12 cellular contexts compared by ENCODE assay signal in genomic region chr5:38433160-38433861, GRCh38.
A peak's percentile ranks its signal among the peaks of the same experiment; 100 is the strongest.
DNase-seq lines count a peak whose midpoint lies in the region; ATAC-seq and TF ChIP-seq lines count a peak whose summit lies in the region.
"Had no signal": no experiment of that assay in that cellular context is flagged by ENCODE, and none has a peak within 500 bp of the region (broad histone marks: within the 10 kb centered on the region; RNA-seq: fewer than 3 reads in every experiment).

No MANE protein-coding gene starts in this region.

- POLR2A ChIA-PET in Panc1 (lab: Charles Lee) = no interaction called here
- POLR2A ChIA-PET in activated CD8-positive, alpha-beta T cell treated with anti-CD3 and anti-CD28 coated beads for 36 hours (lab: Charles Lee) = no interaction called here
- POLR2A ChIA-PET in activated CD4-positive, alpha-beta T cell treated with anti-CD3 and anti-CD28 coated beads for 36 hours (lab: Charles Lee) = interaction anchor here (0.5 kb wide), 1 partner anchor 1109 kb away, joined by 8 read pairs; no protein-coding TSS in a partner anchor

- in situ Hi-C loops in Panc1 (cut with HindIII; ENCODE audit: low pct_unique_long_range_greater_than_20kb, low sequenced_read_pairs) = no loop called here

- no peaks in the 10 kb centered on the region for H3K4me1 ChIP-seq in Panc1 (ENCODE audit: control insufficient read depth, insufficient read depth, low read length)
- H3K4me1 ChIP-seq: colonic mucosa had no signal

- ATAC-seq in Panc1 = peak; percentile 55; the same call in 1 of the 2 replicates
- no peak for ATAC-seq in activated CD8-positive, alpha-beta T cell treated with anti-CD3 and anti-CD28 coated beads for 36 hours
- ATAC-seq in activated CD4-positive, alpha-beta T cell treated with anti-CD3 and anti-CD28 coated beads for 36 hours = no peak

- H3K27ac ChIP-seq in Panc1 (ENCODE audit: low read length) = no peak overlapping the region
- H3K27ac ChIP-seq: colonic mucosa, KMS-11 had no signal

- CTCF ChIA-PET in Panc1 (lab: Charles Lee) = interaction anchor here (0.9 to 1.1 kb wide), 2 partner anchors 8 to 488 kb away, joined by 3 to 4 read pairs; no protein-coding TSS in a partner anchor
- CTCF ChIA-PET in activated CD8-positive, alpha-beta T cell treated with anti-CD3 and anti-CD28 coated beads for 36 hours (lab: Charles Lee) = interaction anchor here (1.2 to 4.6 kb wide), 2 partner anchors 8 to 376 kb away, joined by 4 to 34 read pairs; no protein-coding TSS in a partner anchor
- CTCF ChIA-PET in activated CD4-positive, alpha-beta T cell treated with anti-CD3 and anti-CD28 coated beads for 36 hours (lab: Charles Lee) = interaction anchor here (0.8 to 2.6 kb wide), 4 partner anchors 9 to 44 kb away, joined by 3 to 10 read pairs (median 6); no protein-coding TSS in a partner anchor

- peaks cover 5% of the 10 kb centered on the region; the same call in 1 of the 2 replicates for H3K27me3 ChIP-seq in Panc1 (ENCODE audit: control insufficient read depth, insufficient read depth, low read length)
- H3K27me3 ChIP-seq: colonic mucosa had no signal

- DNase-seq in AG09309 (ENCODE audit: low read depth) (peak; percentile 82), Panc1 (ENCODE audit: low read depth, low spot score) (no peak), fibroblast of pulmonary artery (ENCODE audit: low read depth) (peak; percentile 93), non-pigmented ciliary epithelial cell (ENCODE audit: low read depth) (peak; percentile 71), D341Med (ENCODE audit: low spot score) (no peak), RKO (ENCODE audit: low spot score) (no peak)
- DNase-seq in activated CD8-positive, alpha-beta T cell treated with anti-CD3 and anti-CD28 coated beads for 36 hours = no peak
- DNase-seq in activated CD4-positive, alpha-beta T cell treated with anti-CD3 and anti-CD28 coated beads for 36 hours = no peak
- DNase-seq: CD4-positive, CD25-positive, alpha-beta regulatory T cell; colonic mucosa had no signal

- no peaks in the 10 kb centered on the region for H3K9me3 Mint-ChIP-seq in activated CD8-positive, alpha-beta T cell treated with anti-CD3 and anti-CD28 coated beads for 36 hours
- no peaks in the 10 kb centered on the region for H3K9me3 Mint-ChIP-seq in activated CD4-positive, alpha-beta T cell treated with anti-CD3 and anti-CD28 coated beads for 36 hours (ENCODE audit: low read depth)
- H3K9me3 Mint-ChIP-seq: memory B cell had no signal

- no peaks in the 10 kb centered on the region for H3K36me3 ChIP-seq in Panc1 (ENCODE audit: control insufficient read depth, insufficient read depth, low read length)
- H3K36me3 ChIP-seq: colonic mucosa had no signal

- H3K9me3 ChIP-seq in Panc1 (ENCODE audit: control insufficient read depth, insufficient read depth, low read depth, low read length) = no peaks in the 10 kb centered on the region
- H3K9me3 ChIP-seq: colonic mucosa had no signal

- peak; percentile 4 for TF ChIP-seq CTCF in AG09309 (IDR thresholded peaks at IDR 0.05; ENCODE audit: control insufficient read depth, insufficient read depth, low read depth, low read length, missing control alignments)
- TF ChIP-seq CTCF in Panc1 (IDR thresholded peaks at IDR 0.05) = no peak
- TF ChIP-seq CTCF in fibroblast of pulmonary artery (IDR thresholded peaks at IDR 0.05; ENCODE audit: low read length, missing control alignments) = peak; percentile 27
- no peak for TF ChIP-seq CTCF in activated CD8-positive, alpha-beta T cell treated with anti-CD3 and anti-CD28 coated beads for 36 hours (IDR thresholded peaks at IDR 0.05)

- no peaks in the 10 kb centered on the region for H3K36me3 Mint-ChIP-seq in activated CD8-positive, alpha-beta T cell treated with anti-CD3 and anti-CD28 coated beads for 36 hours (ENCODE audit: low read depth)
- H3K36me3 Mint-ChIP-seq in activated CD4-positive, alpha-beta T cell treated with anti-CD3 and anti-CD28 coated beads for 36 hours (ENCODE audit: low read depth) = no peaks in the 10 kb centered on the region
- H3K36me3 Mint-ChIP-seq: CD4-positive, CD25-positive, alpha-beta regulatory T cell; memory B cell had no signal

- intact Hi-C loops in Panc1 (cut with micrococcal nuclease; ENCODE audit: unreplicated experiment) = no loop called here
- intact Hi-C loops in activated CD8-positive, alpha-beta T cell treated with anti-CD3 and anti-CD28 coated beads for 36 hours (cut with micrococcal nuclease) = no loop called here
- intact Hi-C loops in activated CD4-positive, alpha-beta T cell treated with anti-CD3 and anti-CD28 coated beads for 36 hours (cut with DNase I, micrococcal nuclease) = no loop called here

- no peak overlapping the region for H3K4me3 ChIP-seq in AG09309 (ENCODE audit: control insufficient read depth, low read depth, low read length)
- H3K4me3 ChIP-seq in Panc1 (ENCODE audit: low read depth in 2 of 2, low read length in 2 of 2) = no peak overlapping the region
- no peak overlapping the region for H3K4me3 ChIP-seq in fibroblast of pulmonary artery (replicated peaks; ENCODE audit: low read depth, low read length)
- H3K4me3 ChIP-seq: colonic mucosa had no signal

- H3K27ac Mint-ChIP-seq in activated CD8-positive, alpha-beta T cell treated with anti-CD3 and anti-CD28 coated beads for 36 hours = no peak overlapping the region
- H3K27ac Mint-ChIP-seq in activated CD4-positive, alpha-beta T cell treated with anti-CD3 and anti-CD28 coated beads for 36 hours = no peak overlapping the region
- H3K27ac Mint-ChIP-seq: CD4-positive, CD25-positive, alpha-beta regulatory T cell; memory B cell had no signal

- H3K4me3 Mint-ChIP-seq in activated CD8-positive, alpha-beta T cell treated with anti-CD3 and anti-CD28 coated beads for 36 hours = no peak overlapping the region
- no peak overlapping the region for H3K4me3 Mint-ChIP-seq in activated CD4-positive, alpha-beta T cell treated with anti-CD3 and anti-CD28 coated beads for 36 hours
- H3K4me3 Mint-ChIP-seq: CD4-positive, CD25-positive, alpha-beta regulatory T cell; memory B cell had no signal

- no peaks in the 10 kb centered on the region for H3K4me1 Mint-ChIP-seq in activated CD8-positive, alpha-beta T cell treated with anti-CD3 and anti-CD28 coated beads for 36 hours (ENCODE audit: low read depth)
- H3K4me1 Mint-ChIP-seq in activated CD4-positive, alpha-beta T cell treated with anti-CD3 and anti-CD28 coated beads for 36 hours = no peaks in the 10 kb centered on the region
- H3K4me1 Mint-ChIP-seq: CD4-positive, CD25-positive, alpha-beta regulatory T cell had no signal

- H3K27me3 Mint-ChIP-seq in activated CD8-positive, alpha-beta T cell treated with anti-CD3 and anti-CD28 coated beads for 36 hours = peaks cover 37% of the 10 kb centered on the region
- peaks cover 21% of the 10 kb centered on the region for H3K27me3 Mint-ChIP-seq in activated CD4-positive, alpha-beta T cell treated with anti-CD3 and anti-CD28 coated beads for 36 hours

- no TSS peak for BruUV-seq in Panc1 (replicated peaks; lab: Mats Ljungman, UMichigan)

Comparison
In these comparisons a context has a peak if more than half of its experiments do, and no peak if none do; other contexts are left out.
1. DNase-seq: peak in AG09309 (single experiment), fibroblast of pulmonary artery (single experiment) and non-pigmented ciliary epithelial cell (single experiment); none in Panc1 (single experiment), activated CD8-positive, alpha-beta T cell treated with anti-CD3 and anti-CD28 coated beads for 36 hours (single experiment), activated CD4-positive, alpha-beta T cell treated with anti-CD3 and anti-CD28 coated beads for 36 hours (single experiment), D341Med (single experiment) and RKO (single experiment).
2. CTCF ChIP-seq: peak in AG09309 (single experiment) and fibroblast of pulmonary artery (single experiment); none in Panc1 (single experiment) and activated CD8-positive, alpha-beta T cell treated with anti-CD3 and anti-CD28 coated beads for 36 hours (single experiment).